ENCODE assay signal across 10 cellular contexts in genomic region chr7:107996072-107996824, GRCh38. TPM values are rescaled to one million over a fixed set of nuclear protein-coding genes. Genes with fewer than 3 reads are reported as not detected.
DNase-seq lines count a peak whose midpoint lies in the region; FAIRE-seq and TF ChIP-seq lines count a peak whose summit lies in the region.
"Had no signal": no experiment of that assay in that cellular context is flagged by ENCODE, and none has a peak within 500 bp of the region (broad histone marks: within the 10 kb centered on the region; RNA-seq: fewer than 3 reads in every experiment).

No MANE protein-coding gene starts in this region.

- DNase-seq in Daoy (ENCODE audit: low read depth) = peak; percentile 58
- DNase-seq in RCC 7860 (ENCODE audit: low spot score) = peak; percentile 61
- DNase-seq in esophagus squamous epithelium (lab: John Stamatoyannopoulos, UW) = no peak
- DNase-seq in osteoblast (ENCODE audit: insufficient read length, low spot score, missing footprints) = peak; percentile 15
- no peak for DNase-seq in NAMALWA (ENCODE audit: low spot score)
- no peak for DNase-seq in epidermal melanocyte (ENCODE audit: insufficient read length, low spot score)
- DNase-seq in MV-4-11 (lab: John Stamatoyannopoulos, UW) = no peak
- no peak for DNase-seq in head of caudate nucleus
- DNase-seq: CD4-positive, CD25-positive, alpha-beta regulatory T cell; left lung had no signal

- H3K79me2 ChIP-seq in osteoblast (ENCODE audit: insufficient read depth, low read length) = peaks cover 45% of the 10 kb centered on the region

- intact Hi-C loops in esophagus squamous epithelium (cut with DNase I) = no loop called here
- intact Hi-C loops in head of caudate nucleus (cut with DNase I) = no loop called here

- H3K4me1 ChIP-seq in esophagus squamous epithelium (peaks cover 0 to 76% (median 34%) of the 10 kb centered on the region in 3 donors), osteoblast (ENCODE audit: insufficient read depth, low read length) (peaks cover 78% of the 10 kb centered on the region)

- TF ChIP-seq CTCF in esophagus squamous epithelium (IDR thresholded peaks at IDR 0.05) (no peak), osteoblast (IDR thresholded peaks at IDR 0.05; ENCODE audit: extremely low read depth, low read depth, low read length) (no peak)

- H3K4me3 ChIP-seq in esophagus squamous epithelium = no peak overlapping the region
- H3K4me3 ChIP-seq in osteoblast (ENCODE audit: insufficient read depth, low read length) = peak overlapping the region; percentile 15
- H3K4me3 ChIP-seq: left lung had no signal

- H3K27ac ChIP-seq in esophagus squamous epithelium (peak overlapping the region in 3 of 4 donors; percentile 32 to 69 (median 63)), osteoblast (ENCODE audit: low read depth, low read length) (peak overlapping the region; percentile 73)

- H4K20me1 ChIP-seq in osteoblast (ENCODE audit: insufficient read depth, low read length) = no peaks in the 10 kb centered on the region

- H3K36me3 ChIP-seq in esophagus squamous epithelium = peaks cover 0 to 29% (median 0%) of the 10 kb centered on the region in 3 donors
- peaks cover 66% of the 10 kb centered on the region for H3K36me3 ChIP-seq in osteoblast (ENCODE audit: insufficient read depth, low read length)

- H2AFZ ChIP-seq in osteoblast (ENCODE audit: low read length) = no peak overlapping the region

- H3K9me3 ChIP-seq in esophagus squamous epithelium (no peaks in the 10 kb centered on the region), osteoblast (ENCODE audit: low read depth, low read length) (no peaks in the 10 kb centered on the region)
- H3K9me3 ChIP-seq: left lung had no signal

- 50 to 73% methylated on average over 6 of the region's 6 CpGs for WGBS in esophagus squamous epithelium, 2 donors

- FAIRE-seq in RCC 7860 (lab: Jason Lieb, UNC) = no peak

- no peak for TF ChIP-seq POLR2A in esophagus squamous epithelium (IDR thresholded peaks at IDR 0.05)

- H3K4me2 ChIP-seq in osteoblast (ENCODE audit: insufficient read depth, low read length) = peak overlapping the region; percentile 53

- peaks cover 0 to 2% (median 0%) of the 10 kb centered on the region in 4 donors for H3K27me3 ChIP-seq in esophagus squamous epithelium
- no peaks in the 10 kb centered on the region for H3K27me3 ChIP-seq in osteoblast (ENCODE audit: insufficient read depth, low read length)

RNA-seq across cellular contexts. Expression of gene LAMB1, which starts 6.7 kb away (rescaled TPM):
- total RNA-seq in Daoy (2014; rRNA removed; shearing (Covaris generic)) = 157 and 179 TPM in 2 replicates
- 100 to 1,000 TPM in 1 of 4 donors, 10 to 100 TPM in 3; 22.5 to 101 (median 32.5) TPM for total RNA-seq in esophagus squamous epithelium
- total RNA-seq in osteoblast = 410 and 488 TPM in 2 replicates

Comparison
In these comparisons a context has a peak if more than half of its experiments do, and no peak if none do; other contexts are left out.
1. DNase-seq: peak in Daoy (single experiment), RCC 7860 (single experiment) and osteoblast (single experiment); none in esophagus squamous epithelium (single experiment), NAMALWA (single experiment), epidermal melanocyte (single experiment), MV-4-11 (single experiment) and head of caudate nucleus (0 of 42).